1 cellular context compared by ENCODE assay signal in the genomic region with DNA sequence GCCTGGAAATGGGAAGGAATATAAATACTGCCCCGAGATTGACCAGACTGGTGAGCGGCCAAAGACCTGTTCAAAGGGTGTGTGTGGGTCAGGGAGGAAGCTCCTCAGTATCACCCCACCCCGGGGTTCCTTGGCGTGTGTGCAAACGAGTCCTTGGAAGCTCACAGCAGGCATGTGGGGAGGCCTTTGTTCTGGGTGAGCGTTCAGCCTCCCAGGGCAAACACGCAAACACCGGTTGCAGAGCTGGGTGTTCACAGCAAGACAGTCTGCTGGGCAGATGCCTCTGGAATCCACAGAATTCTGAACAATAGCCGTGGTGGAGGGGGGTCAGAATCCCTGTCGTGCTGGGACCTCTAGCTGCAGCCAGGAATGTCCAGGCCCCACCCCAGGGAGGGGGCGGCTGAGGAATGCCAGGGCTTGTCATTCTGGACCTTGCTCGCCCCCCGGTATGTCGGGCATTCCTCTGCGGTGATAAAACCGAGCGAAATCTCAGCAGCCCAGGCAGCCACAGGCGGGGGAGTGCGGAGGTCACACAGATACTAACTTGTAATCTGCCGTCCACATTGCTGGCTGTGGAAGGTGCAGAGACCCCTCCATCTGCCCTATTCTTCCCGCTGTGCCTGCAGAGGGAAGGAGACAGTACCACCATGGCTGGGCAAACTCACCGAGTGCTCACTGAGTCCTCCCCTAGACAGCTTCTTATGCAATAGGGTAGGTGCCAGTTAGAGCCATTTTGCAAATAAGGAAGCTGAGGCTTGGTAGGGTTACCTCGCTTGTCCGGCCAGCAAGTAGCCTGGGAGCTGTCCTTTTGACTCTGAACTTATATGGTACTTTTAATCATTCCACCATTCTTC.
A peak's percentile ranks its signal among the peaks of the same experiment; 100 is the strongest.
TF ChIP-seq lines count a peak whose summit lies in the region.

No MANE protein-coding gene starts in this region.

TF ChIP-seq in IMR-90, 13 proteins besides CTCF, POLR2A, EP300 and RAD21:
- TF ChIP-seq MAZ (IDR thresholded peaks at IDR 0.05; ENCODE audit: borderline replicate concordance, low read depth, low read length) (peak; percentile 78; the same call in 1 of the 2 replicates), CEBPB (IDR thresholded peaks at IDR 0.05; ENCODE audit: low read depth, low read length) (peak; percentile 53), BHLHE40 (IDR thresholded peaks at IDR 0.05; ENCODE audit: low read depth, low read length) (peak; percentile 23; the same call in 1 of the 2 replicates)
TF ChIP-seq in IMR-90: peak in this region for 3; not testable (repeated sequence) for 10.
